Comparison of ENCODE assay signal across 8 cellular contexts in the genomic region with DNA sequence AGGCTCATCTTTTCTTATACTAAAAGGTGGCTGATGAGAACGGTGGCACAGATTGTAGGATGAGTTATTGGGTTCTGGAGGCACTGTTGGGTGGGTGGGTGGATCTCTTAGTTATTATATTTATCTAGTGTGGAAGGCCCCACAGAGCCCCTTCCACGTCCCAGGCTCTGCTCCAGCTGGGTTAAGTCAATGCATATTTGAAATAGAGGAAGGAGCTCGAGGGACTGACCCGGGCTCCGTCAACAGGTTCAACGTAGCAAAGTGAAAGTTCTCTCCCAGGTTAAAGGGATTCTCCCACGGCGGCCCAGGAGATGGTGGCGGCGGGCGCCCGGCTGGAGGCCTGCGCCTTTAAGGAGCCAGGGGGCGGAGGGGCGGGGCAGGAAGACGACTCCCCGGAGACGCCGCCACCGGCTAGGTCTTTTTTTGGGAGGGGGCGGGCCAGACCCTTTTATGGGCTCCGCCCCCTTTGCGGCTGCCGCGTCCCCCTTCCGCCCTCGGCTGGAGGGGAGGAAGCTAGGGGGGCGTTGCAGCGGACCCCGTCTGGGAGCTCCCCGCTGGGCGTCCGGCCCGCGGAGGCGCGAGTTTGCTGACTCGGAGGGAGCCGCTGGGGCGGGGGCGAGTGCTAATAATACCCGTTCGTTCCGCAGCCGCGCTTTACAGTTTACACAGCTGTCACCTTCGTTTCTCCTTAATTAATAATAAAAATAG. TPM values are rescaled to one million over a fixed set of nuclear protein-coding genes. Genes with fewer than 3 reads are reported as not detected.
DNase-seq lines count a peak whose midpoint lies in the region; ATAC-seq lines count a peak whose summit lies in the region.

No MANE protein-coding gene starts in this region.

- DNase-seq in C1 segment of cervical spinal cord (lab: John Stamatoyannopoulos, UW) (peak; percentile 19 to 89 (median 71)), NCI-H748 (lab: John Stamatoyannopoulos, UW; ENCODE audit: unreplicated experiment) (peak; percentile 96), ecto neural progenitor cell (ENCODE audit: low spot score) (peak; percentile 93), lung microvascular endothelial cell (ENCODE audit: low read depth in 2 of 2) (peak; percentile 73 to 87)
- peak; percentile 95 to 96 for DNase-seq in activated CD4-positive, alpha-beta T cell treated with anti-CD3 and anti-CD28 coated beads, Interleukin-2, amount 50 U/mL, for 48 hours
- DNase-seq in stimulated activated CD4-positive, alpha-beta T cell treated with anti-CD3 and anti-CD28 coated beads, TNF-alpha, amount 100 ng/mL, for 4 hours (ENCODE audit: low read depth in 3 of 3) = peak; percentile 84 to 87 (median 85)

- ATAC-seq in GM19351 (IDR thresholded peaks at IDR 0.05; ENCODE audit: unreplicated experiment) (peak; percentile 64), HG03520 (IDR thresholded peaks at IDR 0.05; ENCODE audit: unreplicated experiment) (peak; percentile 62)

RNA-seq across cellular contexts. Expression of gene INPPL1, which starts 1.5 kb away (rescaled TPM):
- 30.9 and 38.5 TPM in 2 replicates for total RNA-seq in lung microvascular endothelial cell

RNA-seq across cellular contexts. Expression of gene FOLR2, which starts 6.5 kb away (rescaled TPM):
- not detected in 2 replicates for total RNA-seq in lung microvascular endothelial cell

RNA-seq across cellular contexts. Expression of gene PHOX2A, which starts 20.9 kb away (rescaled TPM):
- total RNA-seq in lung microvascular endothelial cell = not detected in 2 replicates

RNA-seq across cellular contexts. Expression of gene FOLR1, which starts 31.1 kb away (rescaled TPM):
- not detected in 2 replicates for total RNA-seq in lung microvascular endothelial cell

Comparison
In these comparisons a context has a peak if more than half of its experiments do, and no peak if none do; other contexts are left out.
1. Peak in every context shown above with its lines: DNase-seq and ATAC-seq.